16 cellular contexts compared by ENCODE assay signal in the genomic region with DNA sequence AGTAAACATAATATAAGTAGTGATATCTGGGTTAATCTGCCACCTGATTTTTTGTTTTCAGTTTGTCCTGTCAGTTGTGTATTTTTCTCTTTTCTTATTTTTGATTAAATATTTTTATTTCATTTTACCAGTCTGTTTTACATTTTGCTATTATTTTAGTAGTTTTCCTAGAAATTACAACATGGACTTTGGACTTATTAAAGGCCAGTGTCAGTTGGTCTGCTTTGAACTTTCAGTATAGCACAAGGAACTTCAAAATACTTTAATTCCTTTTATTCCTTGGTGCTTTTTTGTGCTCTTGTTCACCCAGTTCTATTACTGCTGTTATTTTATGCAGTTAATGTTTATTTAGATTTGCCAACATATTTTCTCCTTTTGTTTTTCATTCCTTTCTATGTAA.
A peak's percentile ranks its signal among the peaks of the same experiment; 100 is the strongest.
DNase-seq lines count a peak whose midpoint lies in the region; ATAC-seq and TF ChIP-seq lines count a peak whose summit lies in the region.
"Had no signal": no experiment of that assay in that cellular context is flagged by ENCODE, and none has a peak within 500 bp of the region (broad histone marks: within the 10 kb centered on the region; RNA-seq: fewer than 3 reads in every experiment).

No MANE protein-coding gene starts in this region.

- H3K4me1 Mint-ChIP-seq in MCF 10A (ENCODE audit: insufficient read depth, unreplicated experiment) (peaks cover 42% of the 10 kb centered on the region), naive B cell (peaks cover 17 to 28% (median 18%) of the 10 kb centered on the region in 3 donors)
- H3K4me1 Mint-ChIP-seq in activated naive CD8-positive, alpha-beta T cell treated with anti-CD3 and anti-CD28 coated beads, Interleukin-2, amount 10 ng/mL, durations not matched to agents 7 days and 5 days: peaks cover 45% of the 10 kb centered on the region

- H3K4me3 ChIP-seq in mammary epithelial cell (replicated peaks in 1 of 3; ENCODE audit: insufficient read depth in 1 of 3, low read depth in 2 of 3, low read length in 3 of 3) (no peak overlapping the region), upper lobe of right lung (no peak overlapping the region)
- H3K4me3 ChIP-seq: left lung had no signal

- no peak overlapping the region for H2AFZ ChIP-seq in mammary epithelial cell (ENCODE audit: low read depth, low read length)

- no peak for DNase-seq in MCF 10A (ENCODE audit: unreplicated experiment)
- DNase-seq in mammary epithelial cell: no peak
- no peak for DNase-seq in activated naive CD8-positive, alpha-beta T cell treated with anti-CD3 and anti-CD28 coated beads, Interleukin-2, amount 10 ng/mL, durations not matched to agents 7 days and 5 days
- DNase-seq in naive B cell: no peak
- DNase-seq in upper lobe of right lung: no peak
- no peak for DNase-seq in stimulated activated CD4-positive, alpha-beta T cell treated with anti-CD3 and anti-CD28 coated beads, Interleukin-15, amount 100 ng/mL, for 24 hours
- DNase-seq in islet precursor cell: no peak
- no peak for DNase-seq in NCI-H1694 treated with DMSO at 0.1 percent for 48 hours (lab: John Stamatoyannopoulos, UW)
- DNase-seq: activated T-cell treated with anti-CD3 and anti-CD28 coated beads, Interleukin-2, amount 50 U/mL, for 1 hour; aorta; foreskin melanocyte; left lung; NCI-H146; NCI-H226; retina had no signal

- H3K9me3 Mint-ChIP-seq in MCF 10A (ENCODE audit: unreplicated experiment) (no peaks in the 10 kb centered on the region), naive B cell (no peaks in the 10 kb centered on the region)
- H3K9me3 Mint-ChIP-seq in activated naive CD8-positive, alpha-beta T cell treated with anti-CD3 and anti-CD28 coated beads, Interleukin-2, amount 10 ng/mL, durations not matched to agents 7 days and 5 days: no peaks in the 10 kb centered on the region

- no peak for ATAC-seq in activated naive CD8-positive, alpha-beta T cell treated with anti-CD3 and anti-CD28 coated beads, Interleukin-2, amount 10 ng/mL, durations not matched to agents 7 days and 5 days (ENCODE audit: low read depth)
- ATAC-seq in naive B cell (ENCODE audit: low read depth in 2 of 2) (no peak), upper lobe of right lung (no peak)
- ATAC-seq: HCT116 had no signal

- H3K27me3 ChIP-seq in mammary epithelial cell (ENCODE audit: insufficient read depth, low read length) (no peaks in the 10 kb centered on the region), upper lobe of right lung (no peaks in the 10 kb centered on the region)
- H3K27me3 ChIP-seq: left lung had no signal

- no peaks in the 10 kb centered on the region for H4K20me1 ChIP-seq in mammary epithelial cell (ENCODE audit: insufficient read depth, low read length)

- peak overlapping the region; percentile 25 for H3K27ac Mint-ChIP-seq in MCF 10A (ENCODE audit: low read depth, unreplicated experiment)
- peak overlapping the region; percentile 53 for H3K27ac Mint-ChIP-seq in activated naive CD8-positive, alpha-beta T cell treated with anti-CD3 and anti-CD28 coated beads, Interleukin-2, amount 10 ng/mL, durations not matched to agents 7 days and 5 days
- peak overlapping the region in 4 of 6 donors; percentile 34 to 85 (median 54) for H3K27ac Mint-ChIP-seq in naive B cell

- H3K27ac ChIP-seq in mammary epithelial cell (ENCODE audit: insufficient read depth, low read depth, low read length) (no peak overlapping the region), upper lobe of right lung (peak overlapping the region; percentile 81)

- H3K9ac ChIP-seq in mammary epithelial cell (ENCODE audit: insufficient read depth, low read length): no peak overlapping the region

- no peak overlapping the region for H3K4me2 ChIP-seq in mammary epithelial cell (ENCODE audit: insufficient read depth, low read depth, low read length)

- H3K36me3 Mint-ChIP-seq in MCF 10A (ENCODE audit: insufficient read depth, unreplicated experiment) (no peaks in the 10 kb centered on the region), naive B cell (peaks cover 0 to 24% of the 10 kb centered on the region in 2 donors)
- peaks cover 40% of the 10 kb centered on the region for H3K36me3 Mint-ChIP-seq in activated naive CD8-positive, alpha-beta T cell treated with anti-CD3 and anti-CD28 coated beads, Interleukin-2, amount 10 ng/mL, durations not matched to agents 7 days and 5 days

- BruUV-seq in MCF 10A (replicated peaks; lab: Mats Ljungman, UMichigan) (no TSS peak), mammary epithelial cell (replicated peaks; lab: Mats Ljungman, UMichigan) (no TSS peak)

- H3K4me1 ChIP-seq in mammary epithelial cell (ENCODE audit: insufficient read depth, low read length) (peaks cover 11% of the 10 kb centered on the region), upper lobe of right lung (peaks cover 28% of the 10 kb centered on the region)

- no peak for TF ChIP-seq CTCF in MCF 10A (IDR thresholded peaks at IDR 0.05; ENCODE audit: unreplicated experiment)
- TF ChIP-seq CTCF in mammary epithelial cell (conservative IDR thresholded peaks at IDR 0.05 in 1 of 2, IDR thresholded peaks at IDR 0.05 in 1 of 2; ENCODE audit: extremely low read depth in 1 of 2, insufficient read depth in 1 of 2, low read depth in 1 of 2, low read length in 2 of 2): no peak
- TF ChIP-seq CTCF in upper lobe of right lung (IDR thresholded peaks at IDR 0.05): no peak

- CTCF ChIA-PET in MCF 10A (lab: Yijun Ruan, JAX): no interaction called here
- CTCF ChIA-PET in mammary epithelial cell (lab: Charles Lee; ENCODE audit: low non-redundant PET): no interaction called here

- intact Hi-C loops in MCF 10A (cut with micrococcal nuclease) (no loop called here), mammary epithelial cell (cut with micrococcal nuclease) (no loop called here), upper lobe of right lung (cut with DNase I) (no loop called here)

- H3K27me3 Mint-ChIP-seq in MCF 10A (ENCODE audit: insufficient read depth, unreplicated experiment) (no peaks in the 10 kb centered on the region), naive B cell (no peaks in the 10 kb centered on the region)
- H3K27me3 Mint-ChIP-seq in activated naive CD8-positive, alpha-beta T cell treated with anti-CD3 and anti-CD28 coated beads, Interleukin-2, amount 10 ng/mL, durations not matched to agents 7 days and 5 days: no peaks in the 10 kb centered on the region

- H3K36me3 ChIP-seq in mammary epithelial cell (ENCODE audit: insufficient read depth, low read length) (no peaks in the 10 kb centered on the region), upper lobe of right lung (no peaks in the 10 kb centered on the region)
- H3K36me3 ChIP-seq: left lung had no signal

- no peaks in the 10 kb centered on the region for H3K9me3 ChIP-seq in mammary epithelial cell (replicated peaks; ENCODE audit: insufficient read depth, low read length)
- H3K9me3 ChIP-seq in upper lobe of right lung: no peaks in the 10 kb centered on the region
- H3K9me3 ChIP-seq: left lung had no signal

- in situ Hi-C loops in mammary epithelial cell (cut with MboI; ENCODE audit: low sequenced_read_pairs in 2 of 2): no loop called here

- H3K4me3 Mint-ChIP-seq in MCF 10A (ENCODE audit: unreplicated experiment) (no peak overlapping the region), naive B cell (peak overlapping the region in 1 of 8 donors; percentile 2)
- H3K4me3 Mint-ChIP-seq in activated naive CD8-positive, alpha-beta T cell treated with anti-CD3 and anti-CD28 coated beads, Interleukin-2, amount 10 ng/mL, durations not matched to agents 7 days and 5 days: no peak overlapping the region

- no peaks in the 10 kb centered on the region for H3K79me2 ChIP-seq in mammary epithelial cell (ENCODE audit: insufficient read depth, low read length)

- dilution Hi-C loops in mammary epithelial cell (cut with HindIII; ENCODE audit: low sequenced_read_pairs): no loop called here

- POLR2A ChIA-PET in MCF 10A (lab: Yijun Ruan, JAX): no interaction called here
- POLR2A ChIA-PET in activated naive CD8-positive, alpha-beta T cell treated with anti-CD3 and anti-CD28 coated beads, Interleukin-2, amount 10 ng/mL, durations not matched to agents 7 days and 5 days (lab: Charles Lee): no interaction called here
